Comparison of ENCODE assay signal across 14 cellular contexts in genomic region chr13:97114696-97115095, GRCh38.
A peak's percentile ranks its signal among the peaks of the same experiment; 100 is the strongest.
DNase-seq lines count a peak whose midpoint lies in the region; ATAC-seq and TF ChIP-seq lines count a peak whose summit lies in the region.
"Had no signal": no experiment of that assay in that cellular context is flagged by ENCODE, and none has a peak within 500 bp of the region (broad histone marks: within the 10 kb centered on the region; RNA-seq: fewer than 3 reads in every experiment).

No MANE protein-coding gene starts in this region.

- 87% methylated on average over 5 of the region's 5 CpGs for WGBS in mesenchymal stem cell
- 69% methylated on average over 5 of the region's 5 CpGs for WGBS in smooth muscle cell (ENCODE audit: low lambda C conversion rate)

- DNase-seq in NCI-H69 (lab: John Stamatoyannopoulos, UW) = peak; percentile 33
- no peak for DNase-seq in colonic mucosa
- peak; percentile 11 for DNase-seq in mesenchymal stem cell
- no peak for DNase-seq in smooth muscle cell (lab: John Stamatoyannopoulos, UW; ENCODE audit: unreplicated experiment)
- no peak for DNase-seq in SIG-M5 treated with dmso at 0.1 percent for 504 hours (lab: John Stamatoyannopoulos, UW; ENCODE audit: unreplicated experiment)
- no peak for DNase-seq in T-helper 9 cell
- DNase-seq in D341Med (ENCODE audit: low spot score) = no peak
- DNase-seq in stimulated activated effector memory CD8-positive, alpha-beta T cell treated with anti-CD3 and anti-CD28 coated beads, Interleukin-12 subunit alpha, Interleukin-12 subunit beta, amount 100 ng/mL, for 72 hours (ENCODE audit: low spot score in 2 of 2) = no peak
- DNase-seq: activated CD8-positive, alpha-beta T cell treated with anti-CD3 and anti-CD28 coated beads, Interleukin-2, amount 10 ng/mL, durations not matched to agents 7 days and 5 days; natural killer cell; NCI-H1092; PC-3; stimulated activated CD4-positive, alpha-beta T cell treated with anti-CD3 and anti-CD28 coated beads, Interleukin-15, amount 100 ng/mL, for 24 hours; T-helper 17 cell had no signal

- H2AFZ ChIP-seq in mesenchymal stem cell (ENCODE audit: low read depth, low read length) = no peak overlapping the region
- peak overlapping the region; percentile 59 for H2AFZ ChIP-seq in smooth muscle cell (ENCODE audit: low read depth)

- H3F3A ChIP-seq in smooth muscle cell (ENCODE audit: low read depth) = peaks cover 16% of the 10 kb centered on the region

- no peaks in the 10 kb centered on the region for H4K20me1 ChIP-seq in smooth muscle cell (ENCODE audit: low read depth)

- TF ChIP-seq CTCF in colonic mucosa (IDR thresholded peaks at IDR 0.05) = no peak
- TF ChIP-seq CTCF in smooth muscle cell (IDR thresholded peaks at IDR 0.05; ENCODE audit: borderline replicate concordance, insufficient read depth, poor library complexity, severe bottlenecking) = no peak

- H3K9ac ChIP-seq in colonic mucosa (ENCODE audit: low read depth in 2 of 2, low read length in 2 of 2) = no peak overlapping the region
- peak overlapping the region; percentile 49 for H3K9ac ChIP-seq in mesenchymal stem cell (ENCODE audit: low read length)
- peak overlapping the region; percentile 13 for H3K9ac ChIP-seq in smooth muscle cell (ENCODE audit: low read depth)

- H3K9me3 Mint-ChIP-seq in stimulated activated effector memory CD8-positive, alpha-beta T cell treated with anti-CD3 and anti-CD28 coated beads, Interleukin-12 subunit alpha, Interleukin-12 subunit beta, amount 100 ng/mL, for 72 hours = no peaks in the 10 kb centered on the region
- H3K9me3 Mint-ChIP-seq: natural killer cell had no signal

- H3K36me3 ChIP-seq in colonic mucosa (no peaks in the 10 kb centered on the region), mesenchymal stem cell (ENCODE audit: control insufficient read depth in 1 of 2, insufficient read depth in 2 of 2, low read depth in 1 of 2, low read length in 2 of 2) (no peaks in the 10 kb centered on the region), smooth muscle cell (ENCODE audit: low read depth) (no peaks in the 10 kb centered on the region)

- no peaks in the 10 kb centered on the region for H3K9me3 ChIP-seq in colonic mucosa
- H3K9me3 ChIP-seq in mesenchymal stem cell (ENCODE audit: control insufficient read depth, low read length) = no peaks in the 10 kb centered on the region
- H3K9me3 ChIP-seq in smooth muscle cell (replicated peaks; ENCODE audit: low read depth) = no peaks in the 10 kb centered on the region

- no peak overlapping the region for H3K23ac ChIP-seq in mesenchymal stem cell (ENCODE audit: low read length in 2 of 2)

- H2AK5ac ChIP-seq in mesenchymal stem cell (ENCODE audit: low read length, severe bottlenecking) = no peak overlapping the region

- H3K4me2 ChIP-seq in mesenchymal stem cell (ENCODE audit: low read length, poor library complexity, severe bottlenecking) (no peak overlapping the region), smooth muscle cell (peak overlapping the region; percentile 65)

- H3K4ac ChIP-seq in mesenchymal stem cell (ENCODE audit: low read depth in 1 of 2, low read length in 2 of 2) = no peak overlapping the region

- peak overlapping the region in 1 of 2 experiments; percentile 67 for H3K18ac ChIP-seq in mesenchymal stem cell (ENCODE audit: low read depth in 1 of 2, low read length in 2 of 2)

- no peaks in the 10 kb centered on the region for H3K36me3 Mint-ChIP-seq in stimulated activated effector memory CD8-positive, alpha-beta T cell treated with anti-CD3 and anti-CD28 coated beads, Interleukin-12 subunit alpha, Interleukin-12 subunit beta, amount 100 ng/mL, for 72 hours
- H3K36me3 Mint-ChIP-seq: natural killer cell had no signal

- no peaks in the 10 kb centered on the region for H3K79me2 ChIP-seq in smooth muscle cell (ENCODE audit: low read depth)

- H2BK120ac ChIP-seq in mesenchymal stem cell (ENCODE audit: low read depth, low read length) = no peak overlapping the region

- H2BK12ac ChIP-seq in mesenchymal stem cell (ENCODE audit: low read length in 2 of 2) = peak overlapping the region in 1 of 2 experiments; percentile 83

- H3K27ac ChIP-seq in colonic mucosa (peak overlapping the region; percentile 16), mesenchymal stem cell (ENCODE audit: low read length, poor library complexity, severe bottlenecking) (no peak overlapping the region), smooth muscle cell (ENCODE audit: low read depth) (peak overlapping the region; percentile 60)

- no peaks in the 10 kb centered on the region for H3K79me1 ChIP-seq in mesenchymal stem cell (replicated peaks; ENCODE audit: low read length, poor library complexity, severe bottlenecking)

- peak overlapping the region; percentile 32 for H4K8ac ChIP-seq in mesenchymal stem cell (ENCODE audit: low read length)

- no peak overlapping the region for H3K27ac Mint-ChIP-seq in stimulated activated effector memory CD8-positive, alpha-beta T cell treated with anti-CD3 and anti-CD28 coated beads, Interleukin-12 subunit alpha, Interleukin-12 subunit beta, amount 100 ng/mL, for 72 hours
- H3K27ac Mint-ChIP-seq: activated CD8-positive, alpha-beta T cell treated with anti-CD3 and anti-CD28 coated beads, Interleukin-2, amount 10 ng/mL, durations not matched to agents 7 days and 5 days; natural killer cell had no signal

- H3K14ac ChIP-seq in mesenchymal stem cell (ENCODE audit: low read length in 2 of 2) = no peak overlapping the region

- no peak for ATAC-seq in stimulated activated effector memory CD8-positive, alpha-beta T cell treated with anti-CD3 and anti-CD28 coated beads, Interleukin-12 subunit alpha, Interleukin-12 subunit beta, amount 100 ng/mL, for 72 hours
- ATAC-seq: activated CD8-positive, alpha-beta T cell treated with anti-CD3 and anti-CD28 coated beads, Interleukin-2, amount 10 ng/mL, durations not matched to agents 7 days and 5 days; natural killer cell; PC-3; T-helper 17 cell had no signal

- H3K4me3 ChIP-seq in colonic mucosa (no peak overlapping the region), mesenchymal stem cell (ENCODE audit: insufficient read depth in 1 of 2, low read depth in 1 of 2, low read length in 2 of 2) (peak overlapping the region in 1 of 2 experiments; percentile 52), smooth muscle cell (no peak overlapping the region)

- peaks cover 17% of the 10 kb centered on the region for H3K4me1 Mint-ChIP-seq in stimulated activated effector memory CD8-positive, alpha-beta T cell treated with anti-CD3 and anti-CD28 coated beads, Interleukin-12 subunit alpha, Interleukin-12 subunit beta, amount 100 ng/mL, for 72 hours

- intact Hi-C loops in colonic mucosa (cut with DNase I) = loop anchor here (5.0 kb wide), 3 partner anchors 98 to 243 kb away; no protein-coding TSS in a partner anchor

- H2BK5ac ChIP-seq in mesenchymal stem cell (ENCODE audit: low read depth, low read length, poor library complexity, severe bottlenecking) = no peak overlapping the region

- no peaks in the 10 kb centered on the region for H3K27me3 ChIP-seq in colonic mucosa
- H3K27me3 ChIP-seq in mesenchymal stem cell (ENCODE audit: control insufficient read depth in 1 of 2, insufficient read depth in 1 of 2, low read length in 2 of 2) = no peaks in the 10 kb centered on the region
- no peaks in the 10 kb centered on the region for H3K27me3 ChIP-seq in smooth muscle cell (ENCODE audit: low read depth)

- H4K91ac ChIP-seq in mesenchymal stem cell (ENCODE audit: low read length) = no peak overlapping the region

- H3K4me3 Mint-ChIP-seq in stimulated activated effector memory CD8-positive, alpha-beta T cell treated with anti-CD3 and anti-CD28 coated beads, Interleukin-12 subunit alpha, Interleukin-12 subunit beta, amount 100 ng/mL, for 72 hours = no peak overlapping the region
- H3K4me3 Mint-ChIP-seq: activated CD8-positive, alpha-beta T cell treated with anti-CD3 and anti-CD28 coated beads, Interleukin-2, amount 10 ng/mL, durations not matched to agents 7 days and 5 days; natural killer cell; T-helper 17 cell had no signal

- no peak overlapping the region for H2BK15ac ChIP-seq in mesenchymal stem cell (ENCODE audit: low read depth, poor library complexity, severe bottlenecking)

- H3K4me1 ChIP-seq in colonic mucosa (no peaks in the 10 kb centered on the region), mesenchymal stem cell (ENCODE audit: control insufficient read depth, insufficient read depth, low read depth, low read length) (peaks cover 27% of the 10 kb centered on the region), smooth muscle cell (ENCODE audit: low read depth) (peaks cover 17% of the 10 kb centered on the region)

Comparison
In these comparisons a context has a peak if more than half of its experiments do, and no peak if none do; other contexts are left out.
1. DNase-seq: peak in NCI-H69 (single experiment) and mesenchymal stem cell (single experiment); none in colonic mucosa (single experiment), smooth muscle cell (single experiment), SIG-M5 treated with dmso at 0.1 percent for 504 hours (single experiment), T-helper 9 cell (single experiment), D341Med (single experiment) and stimulated activated effector memory CD8-positive, alpha-beta T cell treated with anti-CD3 and anti-CD28 coated beads, Interleukin-12 subunit alpha, Interleukin-12 subunit beta, amount 100 ng/mL, for 72 hours (0 of 2).
2. H3K9ac ChIP-seq: peak in mesenchymal stem cell (single experiment) and smooth muscle cell (single experiment); none in colonic mucosa (0 of 2).